1 cellular context compared by ENCODE assay signal in genomic region chrX:112844250-112844649, GRCh38.
TF ChIP-seq lines count a peak whose summit lies in the region.

No MANE protein-coding gene starts in this region.

TF ChIP-seq in HEK293, 187 proteins besides CTCF, POLR2A, EP300 and RAD21 (continued from another document):
- no peak for TF ChIP-seq REST (tag by site-specific recombination; IDR thresholded peaks at IDR 0.05)
- TF ChIP-seq ZNF548 (tag by site-specific recombination; IDR thresholded peaks at IDR 0.05), result no peak
- TF ChIP-seq FEZF1 (tag by site-specific recombination; IDR thresholded peaks at IDR 0.05), result 0 out of 2 replicates have a peak, but pooled peaks have one; percentile 9
- TF ChIP-seq ZNF48 (tag by site-specific recombination; IDR thresholded peaks at IDR 0.05), result no peak
- TF ChIP-seq ZNF488 (tag by site-specific recombination; IDR thresholded peaks at IDR 0.05), result no peak
- TF ChIP-seq YY1 (tag by site-specific recombination; IDR thresholded peaks at IDR 0.05), result no peak
- TF ChIP-seq HIC1 (tag by site-specific recombination; IDR thresholded peaks at IDR 0.05), result no peak
- TF ChIP-seq ZNF514 (tag by site-specific recombination; IDR thresholded peaks at IDR 0.05), result no peak
- peak; percentile 64 for TF ChIP-seq SCRT2 (tag by site-specific recombination; IDR thresholded peaks at IDR 0.05)
- no peak for TF ChIP-seq ZNF791 (tag by site-specific recombination; IDR thresholded peaks at IDR 0.05)
TF ChIP-seq in HEK293: peak in this region for 2.
